8 cellular contexts compared by ENCODE assay signal in genomic region chr10:100229819-100230422, GRCh38. TPM values are rescaled to one million over a fixed set of nuclear protein-coding genes. Genes with fewer than 3 reads are reported as not detected.
DNase-seq lines count a peak whose midpoint lies in the region; ATAC-seq and TF ChIP-seq lines count a peak whose summit lies in the region.

No MANE protein-coding gene starts in this region.

- H3K4me3 Mint-ChIP-seq in T-helper 17 cell (peak overlapping the region; percentile 96), progenitor cell of endocrine pancreas (ENCODE audit: low read depth) (peak overlapping the region; percentile 87)

- TF ChIP-seq CTCF in fibroblast of pulmonary artery (IDR thresholded peaks at IDR 0.05; ENCODE audit: low read length, missing control alignments) (no peak), progenitor cell of endocrine pancreas (IDR thresholded peaks at IDR 0.05; ENCODE audit: unreplicated experiment) (no peak)

- H3K36me3 Mint-ChIP-seq in T-helper 17 cell (ENCODE audit: low read depth) (peaks cover 10% of the 10 kb centered on the region), progenitor cell of endocrine pancreas (ENCODE audit: insufficient read depth) (peaks cover 8% of the 10 kb centered on the region)

- H3K27ac Mint-ChIP-seq in T-helper 17 cell (peak overlapping the region; percentile 90), progenitor cell of endocrine pancreas (peak overlapping the region; percentile 97)

- no peaks in the 10 kb centered on the region for H3K9me3 ChIP-seq in T-helper 17 cell (ENCODE audit: control insufficient read depth, low read length, poor library complexity, severe bottlenecking)

- H3K27me3 Mint-ChIP-seq in T-helper 17 cell: no peaks in the 10 kb centered on the region
- H3K27me3 Mint-ChIP-seq in progenitor cell of endocrine pancreas: no peaks in the 10 kb centered on the region

- H3K9me3 Mint-ChIP-seq in progenitor cell of endocrine pancreas (ENCODE audit: low read depth): no peaks in the 10 kb centered on the region

- H3K4me1 Mint-ChIP-seq in T-helper 17 cell (peaks cover 23% of the 10 kb centered on the region), progenitor cell of endocrine pancreas (ENCODE audit: low read depth) (peaks cover 9% of the 10 kb centered on the region)

- DNase-seq in EL (peak; percentile 1), T-helper 17 cell (no peak), fibroblast of pulmonary artery (ENCODE audit: low read depth) (no peak), progenitor cell of endocrine pancreas (ENCODE audit: low spot score, unreplicated experiment) (no peak), NCI-H510A (lab: John Stamatoyannopoulos, UW) (no peak), DMS79 treated with DMSO at 0.1 percent for 48 hours (lab: John Stamatoyannopoulos, UW) (no peak)

- peak overlapping the region; percentile 100 for H3K4me3 ChIP-seq in fibroblast of pulmonary artery (replicated peaks; ENCODE audit: low read depth, low read length)

- no peak for ATAC-seq in T-helper 17 cell
- no peak for ATAC-seq in GM21526 (IDR thresholded peaks at IDR 0.05; ENCODE audit: low FRiP score, unreplicated experiment)
- ATAC-seq in HG02759 (IDR thresholded peaks at IDR 0.05; ENCODE audit: unreplicated experiment): no peak

RNA-seq across cellular contexts. Expression of gene CHUK, which starts 0.5 kb away (rescaled TPM):
- total RNA-seq in T-helper 17 cell (10 to 100 TPM; 17.8 to 21.1 TPM), progenitor cell of endocrine pancreas (21.7 and 22.6 TPM in 2 replicates)

RNA-seq across cellular contexts. Expression of gene CWF19L1, which starts 37.5 kb away (rescaled TPM):
- total RNA-seq in T-helper 17 cell (10 to 100 TPM; 41.4 to 52.1 TPM), progenitor cell of endocrine pancreas (23.3 and 23.8 TPM in 2 replicates)

RNA-seq across cellular contexts. Expression of gene ERLIN1, which starts 44.1 kb away (rescaled TPM):
- total RNA-seq in T-helper 17 cell (1 to 10 TPM; 3.7 to 5.7 TPM), progenitor cell of endocrine pancreas (43.7 and 49.5 TPM in 2 replicates)

RNA-seq across cellular contexts. Expression of gene BLOC1S2, which starts 56.6 kb away (rescaled TPM):
- total RNA-seq in T-helper 17 cell (10 to 100 TPM; 40.4 to 58.2 TPM), progenitor cell of endocrine pancreas (28.7 and 31.6 TPM in 2 replicates)
